ENCODE assay signal across 26 cellular contexts in the genomic region with DNA sequence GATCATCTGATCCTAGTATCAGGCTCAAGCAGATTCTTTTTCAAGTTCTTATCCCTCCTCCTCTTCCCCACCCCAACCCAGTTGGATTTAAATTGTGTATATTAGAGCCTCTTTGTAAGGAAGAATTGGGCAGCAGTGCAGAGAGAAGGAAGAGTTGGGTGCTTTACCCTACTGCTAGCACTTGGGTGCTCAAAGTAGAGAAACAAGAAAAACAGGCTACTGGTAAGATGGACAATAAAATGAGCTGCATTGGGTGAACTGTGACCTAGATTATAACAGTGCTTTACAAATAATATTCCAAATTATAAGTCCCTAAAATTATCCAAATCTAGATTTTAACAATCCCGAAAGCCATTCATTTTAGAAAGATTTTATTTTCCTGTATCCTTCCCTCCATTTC.
"Had no signal": no experiment of that assay in that cellular context is flagged by ENCODE, and none has a peak within 500 bp of the region (broad histone marks: within the 10 kb centered on the region; RNA-seq: fewer than 3 reads in every experiment).

No MANE protein-coding gene starts in this region.

- H3K9me3 ChIP-seq: gastroesophageal sphincter, prostate gland, right atrium auricular region, testis, tibial artery had no signal

- ATAC-seq: foreskin keratinocyte; gastroesophageal sphincter; heart left ventricle; left lung; mucosa of descending colon; natural killer cell treated with Interleukin-12 subunit alpha and Interleukin-12 subunit beta and Interleukin-15 and Interleukin-18, amount 100 ng/mL, for 72 hours; sciatic nerve; stimulated activated memory B cell treated with anti-CD40 and anti-IgM and Interleukin-4, amounts not matched to agents 10 μg/mL and 1 μg/mL and 100 μg/mL, for 72 hours; stimulated activated naive CD8-positive, alpha-beta T cell treated with anti-CD3 and anti-CD28 coated beads, Interleukin-15, Interleukin-2, amounts not matched to agents 100 U/mL and 50 U/mL, for 24 hours had no signal

- H3K4me1 Mint-ChIP-seq: naive B cell; stimulated activated memory B cell treated with anti-CD40 and anti-IgM and Interleukin-4, amounts not matched to agents 10 μg/mL and 1 μg/mL and 100 μg/mL, for 72 hours had no signal

- H3K79me2 ChIP-seq: hepatocyte had no signal

- H3K27me3 Mint-ChIP-seq: naive B cell; natural killer cell treated with Interleukin-12 subunit alpha and Interleukin-12 subunit beta and Interleukin-15 and Interleukin-18, amount 100 ng/mL, for 72 hours; stimulated activated memory B cell treated with anti-CD40 and anti-IgM and Interleukin-4, amounts not matched to agents 10 μg/mL and 1 μg/mL and 100 μg/mL, for 72 hours; type B pancreatic cell had no signal

- H3K27ac ChIP-seq: dorsolateral prefrontal cortex, epithelial cell of prostate, esophagus muscularis mucosa, foreskin keratinocyte, gastroesophageal sphincter, heart left ventricle, hepatocyte, left lung, prostate gland, right atrium auricular region, testis, tibial artery had no signal

- H3K4me1 ChIP-seq: esophagus muscularis mucosa, foreskin keratinocyte, gastroesophageal sphincter, heart left ventricle, left lung, prostate gland, right atrium auricular region, testis, tibial artery had no signal

- H3K27me3 ChIP-seq: dorsolateral prefrontal cortex, esophagus muscularis mucosa, foreskin keratinocyte, gastroesophageal sphincter, heart left ventricle, hepatocyte, left lung, right atrium auricular region, testis, tibial artery had no signal

- H3K36me3 ChIP-seq: esophagus muscularis mucosa, gastroesophageal sphincter, heart left ventricle, left lung, prostate gland, right atrium auricular region, tibial artery had no signal

- H3K27ac Mint-ChIP-seq: mesothelial cell of epicardium; naive B cell; natural killer cell treated with Interleukin-12 subunit alpha and Interleukin-12 subunit beta and Interleukin-15 and Interleukin-18, amount 100 ng/mL, for 72 hours; stimulated activated memory B cell treated with anti-CD40 and anti-IgM and Interleukin-4, amounts not matched to agents 10 μg/mL and 1 μg/mL and 100 μg/mL, for 72 hours; type B pancreatic cell had no signal

- H3K9me3 Mint-ChIP-seq: type B pancreatic cell had no signal

- H3K36me3 Mint-ChIP-seq: mesothelial cell of epicardium; naive B cell; stimulated activated memory B cell treated with anti-CD40 and anti-IgM and Interleukin-4, amounts not matched to agents 10 μg/mL and 1 μg/mL and 100 μg/mL, for 72 hours; type B pancreatic cell had no signal

- H3K4me3 Mint-ChIP-seq: mesothelial cell of epicardium; naive B cell; natural killer cell treated with Interleukin-12 subunit alpha and Interleukin-12 subunit beta and Interleukin-15 and Interleukin-18, amount 100 ng/mL, for 72 hours; stimulated activated memory B cell treated with anti-CD40 and anti-IgM and Interleukin-4, amounts not matched to agents 10 μg/mL and 1 μg/mL and 100 μg/mL, for 72 hours; type B pancreatic cell had no signal

- H3K4me2 ChIP-seq: hepatocyte had no signal

- DNase-seq: dorsolateral prefrontal cortex; effector CD4-positive, alpha-beta T cell; foreskin keratinocyte; heart left ventricle; kidney; left lung; mesenchymal stem cell; mucosa of descending colon; naive B cell; nucleus accumbens; stimulated activated CD4-positive, alpha-beta T cell treated with anti-CD3 and anti-CD28 coated beads, Interleukin-4, amount 100 ng/mL, for 4 hours; stimulated activated naive CD8-positive, alpha-beta T cell treated with anti-CD3 and anti-CD28 coated beads, Interleukin-15, Interleukin-2, amounts not matched to agents 100 U/mL and 50 U/mL, for 24 hours; substantia nigra; testis; tibial artery had no signal

- H3K4me3 ChIP-seq: dorsolateral prefrontal cortex, esophagus muscularis mucosa, gastroesophageal sphincter, heart left ventricle, hepatocyte, left lung, mucosa of descending colon, prostate gland, right atrium auricular region, testis, tibial artery had no signal

- H2AFZ ChIP-seq: hepatocyte had no signal
